17 cellular contexts compared by ENCODE assay signal in genomic region chr6:129844118-129844891, GRCh38. TPM values are rescaled to one million over a fixed set of nuclear protein-coding genes. Genes with fewer than 3 reads are reported as not detected.
DNase-seq lines count a peak whose midpoint lies in the region; ATAC-seq, FAIRE-seq and TF ChIP-seq lines count a peak whose summit lies in the region.
"Had no signal": no experiment of that assay in that cellular context is flagged by ENCODE, and none has a peak within 500 bp of the region (broad histone marks: within the 10 kb centered on the region; RNA-seq: fewer than 3 reads in every experiment).

No MANE protein-coding gene starts in this region.

- H3K36me3 Mint-ChIP-seq in astrocyte (ENCODE audit: low read depth, unreplicated experiment) = no peaks in the 10 kb centered on the region
- H3K36me3 Mint-ChIP-seq in stimulated activated effector memory CD8-positive, alpha-beta T cell treated with anti-CD3 and anti-CD28 coated beads, Interleukin-12 subunit alpha, Interleukin-12 subunit beta, amount 100 ng/mL, for 72 hours = no peaks in the 10 kb centered on the region
- H3K36me3 Mint-ChIP-seq in activated T-cell treated with anti-CD3 and anti-CD28 coated beads, Interleukin-2, amount 50 U/mL, for 24 hours (ENCODE audit: low read depth) = no peaks in the 10 kb centered on the region
- H3K36me3 Mint-ChIP-seq: IgD-negative memory B cell had no signal

- no peaks in the 10 kb centered on the region for H3K9me3 ChIP-seq in astrocyte (ENCODE audit: insufficient read depth, low read depth, low read length)
- no peaks in the 10 kb centered on the region for H3K9me3 ChIP-seq in testis
- H3K9me3 ChIP-seq: psoas muscle had no signal

- POLR2A ChIA-PET in AG04449 (lab: Yijun Ruan, JAX) = interaction anchor here (0.6 kb wide), 1 partner anchor 1036 kb away, joined by 3 read pairs; no protein-coding TSS in a partner anchor

- peaks cover 2% of the 10 kb centered on the region for H3K9me3 Mint-ChIP-seq in astrocyte (ENCODE audit: unreplicated experiment)
- no peaks in the 10 kb centered on the region for H3K9me3 Mint-ChIP-seq in stimulated activated effector memory CD8-positive, alpha-beta T cell treated with anti-CD3 and anti-CD28 coated beads, Interleukin-12 subunit alpha, Interleukin-12 subunit beta, amount 100 ng/mL, for 72 hours
- no peaks in the 10 kb centered on the region for H3K9me3 Mint-ChIP-seq in activated T-cell treated with anti-CD3 and anti-CD28 coated beads, Interleukin-2, amount 50 U/mL, for 24 hours
- H3K9me3 Mint-ChIP-seq: IgD-negative memory B cell had no signal

- H3K36me3 ChIP-seq in astrocyte (ENCODE audit: insufficient read depth, low read length) = no peaks in the 10 kb centered on the region
- no peaks in the 10 kb centered on the region for H3K36me3 ChIP-seq in testis (ENCODE audit: low read depth, missing control alignments)

- H3K27me3 Mint-ChIP-seq in astrocyte (ENCODE audit: low read depth, unreplicated experiment) = no peaks in the 10 kb centered on the region
- H3K27me3 Mint-ChIP-seq in activated T-cell treated with anti-CD3 and anti-CD28 coated beads, Interleukin-2, amount 50 U/mL, for 24 hours = peaks cover 3% of the 10 kb centered on the region

- H3K4me1 Mint-ChIP-seq in astrocyte (ENCODE audit: low read depth, unreplicated experiment) = peaks cover 8% of the 10 kb centered on the region
- H3K4me1 Mint-ChIP-seq in stimulated activated effector memory CD8-positive, alpha-beta T cell treated with anti-CD3 and anti-CD28 coated beads, Interleukin-12 subunit alpha, Interleukin-12 subunit beta, amount 100 ng/mL, for 72 hours = no peaks in the 10 kb centered on the region
- H3K4me1 Mint-ChIP-seq in activated T-cell treated with anti-CD3 and anti-CD28 coated beads, Interleukin-2, amount 50 U/mL, for 24 hours (ENCODE audit: low read depth) = no peaks in the 10 kb centered on the region

- H3K27me3 ChIP-seq in astrocyte (ENCODE audit: insufficient read depth, low read length) (no peaks in the 10 kb centered on the region), testis (no peaks in the 10 kb centered on the region)

- no peak overlapping the region for H3K9ac ChIP-seq in astrocyte (ENCODE audit: low read length)

- H3K4me3 ChIP-seq in AG04449 (ENCODE audit: low read depth, low read length) (no peak overlapping the region), astrocyte (ENCODE audit: insufficient read depth, low read depth, low read length) (no peak overlapping the region), testis (no peak overlapping the region)
- H3K4me3 ChIP-seq: psoas muscle, SK-N-MC had no signal

- H2AFZ ChIP-seq in astrocyte (ENCODE audit: low read depth, low read length) = no peak overlapping the region

- H4K20me1 ChIP-seq in astrocyte (ENCODE audit: insufficient read depth, low read length) = no peaks in the 10 kb centered on the region

- no peak overlapping the region for H3K27ac Mint-ChIP-seq in astrocyte (ENCODE audit: unreplicated experiment)
- no peak overlapping the region for H3K27ac Mint-ChIP-seq in stimulated activated effector memory CD8-positive, alpha-beta T cell treated with anti-CD3 and anti-CD28 coated beads, Interleukin-12 subunit alpha, Interleukin-12 subunit beta, amount 100 ng/mL, for 72 hours
- H3K27ac Mint-ChIP-seq in activated T-cell treated with anti-CD3 and anti-CD28 coated beads, Interleukin-2, amount 50 U/mL, for 24 hours = no peak overlapping the region
- H3K27ac Mint-ChIP-seq: IgD-negative memory B cell had no signal

- intact Hi-C loops in testis (cut with DNase I; ENCODE audit: low total_unique reads) = no loop called here

- H3K79me2 ChIP-seq in astrocyte (ENCODE audit: insufficient read depth, low read length) = no peaks in the 10 kb centered on the region

- TF ChIP-seq POLR2A in testis (IDR thresholded peaks at IDR 0.05) = no peak

- DNase-seq in AG04449 (ENCODE audit: low read depth, low spot score) (peak; percentile 50), HT-29 (ENCODE audit: low spot score) (peak; percentile 38), astrocyte (ENCODE audit: low read depth) (peak; percentile 78), iPS DF 19.7 (ENCODE audit: low read depth, low spot score) (peak; percentile 72), testis (no peak)
- no peak for DNase-seq in stimulated activated effector memory CD8-positive, alpha-beta T cell treated with anti-CD3 and anti-CD28 coated beads, Interleukin-12 subunit alpha, Interleukin-12 subunit beta, amount 100 ng/mL, for 72 hours (ENCODE audit: low spot score in 2 of 2)
- DNase-seq in activated T-cell treated with anti-CD3 and anti-CD28 coated beads, Interleukin-2, amount 50 U/mL, for 24 hours = no peak
- DNase-seq: activated CD4-positive, alpha-beta T cell treated with anti-CD3 and anti-CD28 coated beads, Interleukin-2, amount 50 U/mL, for 1 hour; activated naive CD4-positive, alpha-beta T cell treated with Interleukin-2 at 50 U/mL for 16 hours; effector CD8-positive, alpha-beta T cell; psoas muscle had no signal

- TF ChIP-seq CTCF in AG04449 (IDR thresholded peaks at IDR 0.05; ENCODE audit: insufficient read depth, low read length, missing control alignments) (no peak), astrocyte (IDR thresholded peaks at IDR 0.05; ENCODE audit: insufficient read depth, low read depth, low read length) (no peak), testis (IDR thresholded peaks at IDR 0.05) (no peak)

- no peak overlapping the region for H3K4me3 Mint-ChIP-seq in astrocyte (ENCODE audit: unreplicated experiment)
- no peak overlapping the region for H3K4me3 Mint-ChIP-seq in stimulated activated effector memory CD8-positive, alpha-beta T cell treated with anti-CD3 and anti-CD28 coated beads, Interleukin-12 subunit alpha, Interleukin-12 subunit beta, amount 100 ng/mL, for 72 hours
- no peak overlapping the region for H3K4me3 Mint-ChIP-seq in activated T-cell treated with anti-CD3 and anti-CD28 coated beads, Interleukin-2, amount 50 U/mL, for 24 hours
- H3K4me3 Mint-ChIP-seq: IgD-negative memory B cell had no signal

- ATAC-seq in stimulated activated effector memory CD8-positive, alpha-beta T cell treated with anti-CD3 and anti-CD28 coated beads, Interleukin-12 subunit alpha, Interleukin-12 subunit beta, amount 100 ng/mL, for 72 hours = no peak
- no peak for ATAC-seq in HG03442 (IDR thresholded peaks at IDR 0.05; ENCODE audit: unreplicated experiment)
- ATAC-seq: psoas muscle had no signal

- no peak overlapping the region for H3K27ac ChIP-seq in astrocyte (ENCODE audit: low read depth, low read length)
- H3K27ac ChIP-seq in testis = no peak overlapping the region
- H3K27ac ChIP-seq: psoas muscle, SK-N-MC had no signal

- CTCF ChIA-PET in AG04449 (lab: Yijun Ruan, JAX) = interaction anchor here (0.9 to 1.5 kb wide), 4 partner anchors 10 to 247 kb away, joined by 3 to 9 read pairs (median 4); no protein-coding TSS in a partner anchor

- peak; percentile 9 for FAIRE-seq in astrocyte (lab: Jason Lieb, UNC)

- H3K4me1 ChIP-seq in astrocyte (ENCODE audit: insufficient read depth, low read length) (peaks cover 3% of the 10 kb centered on the region), testis (no peaks in the 10 kb centered on the region)
- H3K4me1 ChIP-seq: psoas muscle had no signal

- H3K4me2 ChIP-seq in astrocyte (ENCODE audit: low read length) = peak overlapping the region; percentile 34

- 79 to 80% methylated on average over 10 of the region's 10 CpGs for WGBS in testis, 2 donors

RNA-seq across cellular contexts. Expression of gene TMEM244, which starts 16.8 kb away (rescaled TPM):
- total RNA-seq in HT-29 (2014; rRNA removed; shearing (Covaris generic)) = not detected in 2 replicates
- total RNA-seq in astrocyte (not detected in 2 replicates), testis (not detected)
- polyA plus RNA-seq in testis (ENCODE audit: insufficient read depth, low read depth, low replicate concordance) = not detected
- total RNA-seq: liver, psoas muscle had no signal
- polyA plus RNA-seq: AG04450, liver, psoas muscle, thymus had no signal

Comparison
In these comparisons a context has a peak if more than half of its experiments do, and no peak if none do; other contexts are left out.
1. DNase-seq: peak in AG04449 (single experiment), HT-29 (single experiment), astrocyte (single experiment) and iPS DF 19.7 (single experiment); none in stimulated activated effector memory CD8-positive, alpha-beta T cell treated with anti-CD3 and anti-CD28 coated beads, Interleukin-12 subunit alpha, Interleukin-12 subunit beta, amount 100 ng/mL, for 72 hours (0 of 2), testis (single experiment) and activated T-cell treated with anti-CD3 and anti-CD28 coated beads, Interleukin-2, amount 50 U/mL, for 24 hours (single experiment).